11 cellular contexts compared by ENCODE assay signal in genomic region chr10:24652381-24652957, GRCh38.
A peak's percentile ranks its signal among the peaks of the same experiment; 100 is the strongest.
DNase-seq lines count a peak whose midpoint lies in the region; ATAC-seq and TF ChIP-seq lines count a peak whose summit lies in the region.
"Had no signal": no experiment of that assay in that cellular context is flagged by ENCODE, and none has a peak within 500 bp of the region (broad histone marks: within the 10 kb centered on the region; RNA-seq: fewer than 3 reads in every experiment).

No MANE protein-coding gene starts in this region.

- peak overlapping the region; percentile 8; the same call in 1 of the 2 replicates for H3K27ac Mint-ChIP-seq in HFFc6
- H3K27ac Mint-ChIP-seq in effector memory CD8-positive, alpha-beta T cell, result no peak overlapping the region

- no peaks in the 10 kb centered on the region for H3K27me3 ChIP-seq in GM06990 (replicated peaks; ENCODE audit: control insufficient read depth, insufficient read depth, low read length)
- H3K27me3 ChIP-seq: body of pancreas had no signal

- peak overlapping the region; percentile 45 for H3K4me3 ChIP-seq in GM06990 (replicated peaks; ENCODE audit: low read depth, low read length)
- H3K4me3 ChIP-seq: body of pancreas had no signal

- no peaks in the 10 kb centered on the region for H3K36me3 ChIP-seq in GM06990 (ENCODE audit: control insufficient read depth, insufficient read depth, low read length)

- H3K36me3 Mint-ChIP-seq in HFFc6 (ENCODE audit: low read depth), result peaks cover 5% of the 10 kb centered on the region
- no peaks in the 10 kb centered on the region for H3K36me3 Mint-ChIP-seq in effector memory CD8-positive, alpha-beta T cell (ENCODE audit: insufficient read depth)

- peaks cover 5% of the 10 kb centered on the region for H3K9me3 Mint-ChIP-seq in HFFc6
- H3K9me3 Mint-ChIP-seq in effector memory CD8-positive, alpha-beta T cell, result no peaks in the 10 kb centered on the region

- no peak for TF ChIP-seq CTCF in GM06990 (IDR thresholded peaks at IDR 0.05; ENCODE audit: insufficient read depth, low read length, poor library complexity, severe bottlenecking)
- TF ChIP-seq CTCF in HFFc6 (IDR thresholded peaks at IDR 0.05), result no peak

- no peaks in the 10 kb centered on the region; the same call in 1 of the 2 replicates for H3K27me3 Mint-ChIP-seq in HFFc6 (ENCODE audit: insufficient read depth)
- H3K27me3 Mint-ChIP-seq in effector memory CD8-positive, alpha-beta T cell, result no peaks in the 10 kb centered on the region

- ATAC-seq in GM19025 (IDR thresholded peaks at IDR 0.05; ENCODE audit: low read depth, unreplicated experiment), result peak; percentile 81
- peak; percentile 84 for ATAC-seq in HG03280 (IDR thresholded peaks at IDR 0.05; ENCODE audit: unreplicated experiment)
- ATAC-seq in effector memory CD8-positive, alpha-beta T cell (replicated peaks), result no peak
- no peak for ATAC-seq in stimulated activated naive CD8-positive, alpha-beta T cell treated with anti-CD3 and anti-CD28 coated beads, Interleukin-15, Interleukin-2, amounts not matched to agents 100 U/mL and 50 U/mL, for 24 hours
- ATAC-seq: body of pancreas, HCT116 had no signal

- H3K4me3 Mint-ChIP-seq in HFFc6, result no peak overlapping the region
- H3K4me3 Mint-ChIP-seq in effector memory CD8-positive, alpha-beta T cell, result no peak overlapping the region

- H3K4me1 Mint-ChIP-seq in HFFc6 (ENCODE audit: low read depth), result peaks cover 29% of the 10 kb centered on the region
- H3K4me1 Mint-ChIP-seq in effector memory CD8-positive, alpha-beta T cell (ENCODE audit: low read depth in 2 of 2), result peaks cover 5 to 6% of the 10 kb centered on the region in 2 donors

- DNase-seq in GM06990 (ENCODE audit: extremely low read depth, insufficient read length) (peak; percentile 69), HFFc6 (no peak), activated gamma-delta T cell treated with Interleukin-2 at 50 U/mL for 16 hours (no peak)
- no peak for DNase-seq in activated CD4-positive, alpha-beta T cell treated with anti-CD3 and anti-CD28 coated beads for 48 hours
- DNase-seq in effector memory CD8-positive, alpha-beta T cell, result no peak
- no peak for DNase-seq in stimulated activated naive CD8-positive, alpha-beta T cell treated with anti-CD3 and anti-CD28 coated beads, Interleukin-15, Interleukin-2, amounts not matched to agents 100 U/mL and 50 U/mL, for 24 hours
- DNase-seq: body of pancreas, NCI-H1105 treated with DMSO at 0.1 percent for 48 hours had no signal

Comparison
In these comparisons a context has a peak if more than half of its experiments do, and no peak if none do; other contexts are left out.
1. ATAC-seq: peak in GM19025 (single experiment) and HG03280 (single experiment); none in effector memory CD8-positive, alpha-beta T cell (single experiment) and stimulated activated naive CD8-positive, alpha-beta T cell treated with anti-CD3 and anti-CD28 coated beads, Interleukin-15, Interleukin-2, amounts not matched to agents 100 U/mL and 50 U/mL, for 24 hours (single experiment).